ENCODE assay signal across 1 cellular context in genomic region chr5:54310433-54311177, GRCh38.
TF ChIP-seq lines count a peak whose summit lies in the region.

Gene ARL15 (minus strand): TSS chr5:54310573.

TF ChIP-seq in A549, 52 proteins besides CTCF, POLR2A, EP300 and RAD21 (continued from another document):
- TF ChIP-seq ATOH8 (CRISPR knock-in tag; IDR thresholded peaks at IDR 0.05; ENCODE audit: low read depth) (no peak), ZC3H11A (IDR thresholded peaks at IDR 0.05) (no peak), MAX (IDR thresholded peaks at IDR 0.05) (peak; percentile 44), SMC3 (IDR thresholded peaks at IDR 0.05) (no peak), NFE2L2 (conservative IDR thresholded peaks at IDR 0.05; ENCODE audit: low read length) (no peak), GATA3 (IDR thresholded peaks at IDR 0.05; ENCODE audit: borderline replicate concordance) (no peak), ESRRA (IDR thresholded peaks at IDR 0.05; ENCODE audit: borderline replicate concordance, low read length) (no peak), RFX5 (IDR thresholded peaks at IDR 0.05) (peak; percentile 69; the same call in 1 of the 2 replicates), TFCP2L1 (CRISPR knock-in tag; IDR thresholded peaks at IDR 0.05) (peak; percentile 56; the same call in 1 of the 2 replicates), KDM5A (IDR thresholded peaks at IDR 0.05) (no peak), RNF2 (IDR thresholded peaks at IDR 0.05; ENCODE audit: borderline replicate concordance, low read depth) (no peak), MAFK (IDR thresholded peaks at IDR 0.05; ENCODE audit: partially characterized antibody) (peak; percentile 68), EHF (CRISPR knock-in tag; IDR thresholded peaks at IDR 0.05) (no peak), REST (IDR thresholded peaks at IDR 0.05) (no peak; the same call in 1 of the 2 replicates), ZFP36 (IDR thresholded peaks at IDR 0.05; ENCODE audit: borderline replicate concordance, partially characterized antibody) (no peak), NR3C1 (IDR thresholded peaks at IDR 0.05) (no peak), HDAC2 (IDR thresholded peaks at IDR 0.05) (no peak), CHD4 (IDR thresholded peaks at IDR 0.05; ENCODE audit: borderline replicate concordance) (no peak), POLR2AphosphoS2 (conservative IDR thresholded peaks at IDR 0.05; ENCODE audit: low read length) (no peak), USF2 (IDR thresholded peaks at IDR 0.05) (no peak), RCOR1 (IDR thresholded peaks at IDR 0.05; ENCODE audit: low read depth, low read length) (no peak), FOXS1 (CRISPR knock-in tag; IDR thresholded peaks at IDR 0.05) (no peak), CBX2 (IDR thresholded peaks at IDR 0.05; ENCODE audit: borderline replicate concordance, low read depth) (no peak)
